22 cellular contexts compared by ENCODE assay signal in genomic region chr9:15155323-15155722, GRCh38.
A peak's percentile ranks its signal among the peaks of the same experiment; 100 is the strongest.
DNase-seq lines count a peak whose midpoint lies in the region; ATAC-seq and TF ChIP-seq lines count a peak whose summit lies in the region.
"Had no signal": no experiment of that assay in that cellular context is flagged by ENCODE, and none has a peak within 500 bp of the region (broad histone marks: within the 10 kb centered on the region; RNA-seq: fewer than 3 reads in every experiment).

No MANE protein-coding gene starts in this region.

- H3K4me1 ChIP-seq in SK-N-SH (ENCODE audit: control insufficient read depth in 1 of 2, insufficient read depth in 2 of 2, low read depth in 1 of 2, low read length in 1 of 2) (peaks cover 3% of the 10 kb centered on the region in 2 experiments; a peak in 3 of 4 replicates), esophagus squamous epithelium (peaks cover 0 to 29% (median 10%) of the 10 kb centered on the region in 3 donors), sigmoid colon (peaks cover 0 to 22% (median 3%) of the 10 kb centered on the region in 4 donors), upper lobe of right lung (peaks cover 3% of the 10 kb centered on the region)
- H3K4me1 ChIP-seq: prostate gland, spleen had no signal

- WGBS in SK-N-SH (ENCODE audit: low lambda C conversion rate) = 46% methylated on average over 4 of the region's 4 CpGs
- 49% methylated on average over 4 of the region's 4 CpGs for WGBS in esophagus squamous epithelium, 2 donors
- WGBS in sigmoid colon, 2 donors = 58 to 60% methylated on average over 4 of the region's 4 CpGs

- no peak overlapping the region for H3K4me3 ChIP-seq in SK-N-SH (ENCODE audit: low read depth in 2 of 2, low read length in 1 of 2)
- no peak overlapping the region for H3K4me3 ChIP-seq in esophagus squamous epithelium
- no peak overlapping the region for H3K4me3 ChIP-seq in sigmoid colon
- H3K4me3 ChIP-seq in upper lobe of right lung = no peak overlapping the region
- H3K4me3 ChIP-seq: prostate gland, spleen had no signal

- H3K4me2 ChIP-seq in SK-N-SH = no peak overlapping the region
- H3K4me2 ChIP-seq: KMS-11 had no signal

- H3K9ac ChIP-seq in SK-N-SH = no peak overlapping the region
- H3K9ac ChIP-seq: KMS-11 had no signal

- intact Hi-C loops in esophagus squamous epithelium (cut with DNase I) (no loop called here), sigmoid colon (cut with DNase I) (no loop called here), upper lobe of right lung (cut with DNase I) (no loop called here)

- H3K27me3 ChIP-seq in SK-N-SH (ENCODE audit: insufficient read depth) = no peaks in the 10 kb centered on the region
- no peaks in the 10 kb centered on the region for H3K27me3 ChIP-seq in esophagus squamous epithelium
- H3K27me3 ChIP-seq in sigmoid colon = no peaks in the 10 kb centered on the region
- H3K27me3 ChIP-seq in upper lobe of right lung = no peaks in the 10 kb centered on the region

- TF ChIP-seq CTCF in SK-N-SH (IDR thresholded peaks at IDR 0.05) = no peak
- no peak for TF ChIP-seq CTCF in esophagus squamous epithelium (IDR thresholded peaks at IDR 0.05)
- TF ChIP-seq CTCF in sigmoid colon (IDR thresholded peaks at IDR 0.05) = no peak
- no peak for TF ChIP-seq CTCF in upper lobe of right lung (IDR thresholded peaks at IDR 0.05)

- CTCF ChIA-PET in SK-N-SH (lab: Yijun Ruan, JAX) = interaction anchor here (0.6 to 1.0 kb wide), 3 partner anchors 14 to 386 kb away, joined by 3 read pairs; no protein-coding TSS in a partner anchor

- no peaks in the 10 kb centered on the region for H4K20me1 ChIP-seq in SK-N-SH (ENCODE audit: insufficient read depth)

- 0 out of 2 replicates have a peak overlapping the region, but pooled peaks have one; percentile 29 for H2AFZ ChIP-seq in SK-N-SH (ENCODE audit: low read depth)

- no peak for TF ChIP-seq EP300 in SK-N-SH (IDR thresholded peaks at IDR 0.05; ENCODE audit: borderline replicate concordance in 1 of 2, low read depth in 1 of 2, low read length in 1 of 2)
- no peak for TF ChIP-seq EP300 in sigmoid colon (IDR thresholded peaks at IDR 0.05)

- POLR2A ChIA-PET in SK-N-SH (lab: Yijun Ruan, JAX) = no interaction called here

- no peaks in the 10 kb centered on the region for H3F3A ChIP-seq in SK-N-SH (replicated peaks; ENCODE audit: insufficient read depth)

- no peak for TF ChIP-seq POLR2A in esophagus squamous epithelium (IDR thresholded peaks at IDR 0.05)
- no peak for TF ChIP-seq POLR2A in sigmoid colon (IDR thresholded peaks at IDR 0.05)

- H3K9me3 ChIP-seq in SK-N-SH (no peaks in the 10 kb centered on the region), esophagus squamous epithelium (no peaks in the 10 kb centered on the region), sigmoid colon (no peaks in the 10 kb centered on the region), upper lobe of right lung (no peaks in the 10 kb centered on the region)
- H3K9me3 ChIP-seq: prostate gland, spleen had no signal

- H3K9me2 ChIP-seq in SK-N-SH = no peaks in the 10 kb centered on the region

- H3K27ac ChIP-seq in SK-N-SH (ENCODE audit: low read depth in 2 of 2, low read length in 1 of 2) (no peak overlapping the region), esophagus squamous epithelium (peak overlapping the region in 3 of 4 donors; percentile 62 to 77 (median 67)), sigmoid colon (peak overlapping the region in 3 of 4 donors; percentile 56 to 73 (median 57)), upper lobe of right lung (peak overlapping the region; percentile 2)
- H3K27ac ChIP-seq: KMS-11 had no signal

- no peak for ATAC-seq in SK-N-SH treated with all-trans-retinoic acid at 6 μM for 48 hours
- no peak for ATAC-seq in upper lobe of right lung
- ATAC-seq: activated CD8-positive, alpha-beta T cell treated with anti-CD3 and anti-CD28 coated beads for 36 hours; activated naive CD8-positive, alpha-beta T cell treated with anti-CD3 and anti-CD28 coated beads, Interleukin-2, amount 50 U/mL, for 24 hours; stimulated activated naive CD8-positive, alpha-beta T cell treated with anti-CD3 and anti-CD28 coated beads, Interleukin-15, amount 100 ng/mL, for 72 hours had no signal

- DNase-seq in SK-N-SH (no peak), esophagus squamous epithelium (lab: John Stamatoyannopoulos, UW) (no peak), sigmoid colon (no peak), upper lobe of right lung (no peak), NCI-H2107 treated with DMSO at 0.1 percent for 48 hours (lab: John Stamatoyannopoulos, UW; ENCODE audit: unreplicated experiment) (no peak), NCI-H1930 (lab: John Stamatoyannopoulos, UW) (no peak)
- no peak for DNase-seq in effector CD4-positive, alpha-beta T cell
- DNase-seq: 8988T; activated CD4-positive, CD25-positive, alpha-beta regulatory T cell treated with anti-CD3 and anti-CD28 coated beads, Interleukin-2, amount 50 U/mL, for 72 hours; activated CD8-positive, alpha-beta T cell treated with anti-CD3 and anti-CD28 coated beads for 36 hours; activated gamma-delta T cell; activated naive CD8-positive, alpha-beta T cell treated with anti-CD3 and anti-CD28 coated beads, Interleukin-2, amount 50 U/mL, for 24 hours; cortex of kidney; DMS79 treated with DMSO at 0.1 percent for 48 hours; HFFc6; immature natural killer cell; NCI-H187; spleen; stimulated activated naive CD8-positive, alpha-beta T cell treated with anti-CD3 and anti-CD28 coated beads, Interleukin-15, amount 100 ng/mL, for 72 hours had no signal

- TF ChIP-seq RAD21 in SK-N-SH (IDR thresholded peaks at IDR 0.05; ENCODE audit: low read length) = no peak

- H3K36me3 ChIP-seq in SK-N-SH (replicated peaks in 1 of 2; ENCODE audit: control insufficient read depth in 1 of 2, insufficient read depth in 2 of 2, low read length in 1 of 2) = no peaks in the 10 kb centered on the region
- H3K36me3 ChIP-seq in esophagus squamous epithelium = no peaks in the 10 kb centered on the region
- H3K36me3 ChIP-seq in sigmoid colon = no peaks in the 10 kb centered on the region
- H3K36me3 ChIP-seq in upper lobe of right lung = no peaks in the 10 kb centered on the region
- H3K36me3 ChIP-seq: prostate gland, spleen had no signal

- no peaks in the 10 kb centered on the region for H3K79me2 ChIP-seq in SK-N-SH (ENCODE audit: insufficient read depth)

TF ChIP-seq in SK-N-SH, 30 proteins besides CTCF, POLR2A, EP300 and RAD21:
- TF ChIP-seq GATA2 (CRISPR knock-in tag; IDR thresholded peaks at IDR 0.05) = no peak
- no peak for TF ChIP-seq MXI1 (IDR thresholded peaks at IDR 0.05; ENCODE audit: low read depth, low read length)
- TF ChIP-seq TAF1 (IDR thresholded peaks at IDR 0.05; ENCODE audit: borderline replicate concordance, low read depth, low read length) = no peak
- no peak for TF ChIP-seq USF1 (IDR thresholded peaks at IDR 0.05; ENCODE audit: borderline replicate concordance, low read depth)
- no peak for TF ChIP-seq TEAD4 (IDR thresholded peaks at IDR 0.05; ENCODE audit: borderline replicate concordance, insufficient read depth)

TF ChIP-seq in SK-N-SH treated with all-trans-retinoic acid at 6 μM for 48 hours, 23 proteins besides CTCF, POLR2A, EP300 and RAD21 (continues in another document):
- TF ChIP-seq CREB5 (CRISPR knock-in tag; IDR thresholded peaks at IDR 0.05; ENCODE audit: low read depth) (no peak), ZNF70 (CRISPR knock-in tag; IDR thresholded peaks at IDR 0.05) (no peak), POU6F1 (CRISPR knock-in tag; IDR thresholded peaks at IDR 0.05; ENCODE audit: borderline replicate concordance, low read depth) (no peak), SNAI2 (CRISPR knock-in tag; IDR thresholded peaks at IDR 0.05) (no peak), ZNF565 (CRISPR knock-in tag; conservative IDR thresholded peaks at IDR 0.05; ENCODE audit: low read depth) (no peak), TOX (CRISPR knock-in tag; IDR thresholded peaks at IDR 0.05; ENCODE audit: borderline replicate concordance) (no peak), PATZ1 (CRISPR knock-in tag; IDR thresholded peaks at IDR 0.05; ENCODE audit: borderline replicate concordance) (no peak), ZFP30 (CRISPR knock-in tag; IDR thresholded peaks at IDR 0.05) (no peak), CSDC2 (CRISPR knock-in tag; IDR thresholded peaks at IDR 0.05) (no peak)

Comparison
In these comparisons a context has a peak if more than half of its experiments do, and no peak if none do; other contexts are left out.
1. H3K27ac ChIP-seq: peak in esophagus squamous epithelium (3 of 4), sigmoid colon (3 of 4) and upper lobe of right lung (single experiment); none in SK-N-SH (0 of 2).